13 cellular contexts compared by ENCODE assay signal in genomic region chr1:91693542-91693941, GRCh38.
DNase-seq lines count a peak whose midpoint lies in the region; ATAC-seq and TF ChIP-seq lines count a peak whose summit lies in the region.
"Had no signal": no experiment of that assay in that cellular context is flagged by ENCODE, and none has a peak within 500 bp of the region (broad histone marks: within the 10 kb centered on the region; RNA-seq: fewer than 3 reads in every experiment).

No MANE protein-coding gene starts in this region.

- intact Hi-C loops in breast epithelium (cut with DNase I; ENCODE audit: low total_unique reads) = no loop called here
- intact Hi-C loops in MCF 10A (cut with micrococcal nuclease) = no loop called here
- intact Hi-C loops in left ventricle myocardium inferior (cut with micrococcal nuclease) = no loop called here
- intact Hi-C loops in posterior cingulate gyrus (cut with DNase I) = no loop called here
- intact Hi-C loops in aorta (cut with DNase I) = loop anchor here in 1 of 2 donors (5.0 kb wide), 2 partner anchors 89 to 194 kb away; partner anchors contain the start of gene TGFBR3
- intact Hi-C loops in CD14-positive monocyte (cut with micrococcal nuclease) = no loop called here

- peak; percentile 74 for ATAC-seq in aorta (ENCODE audit: low FRiP score)
- ATAC-seq in T-cell (replicated peaks in 1 of 4) = no peak

- H3K27ac ChIP-seq in breast epithelium (peak overlapping the region; percentile 8 to 39), left ventricle myocardium inferior (replicated peaks) (peak overlapping the region; percentile 82), aorta (ENCODE audit: low read depth in 1 of 2, low read length in 2 of 2) (peak overlapping the region in 1 of 2 donors; percentile 13)
- H3K27ac ChIP-seq: prostate gland, thyroid gland had no signal

- H3K27me3 ChIP-seq in breast epithelium (no peaks in the 10 kb centered on the region), left ventricle myocardium inferior (ENCODE audit: low read depth) (no peaks in the 10 kb centered on the region), aorta (ENCODE audit: control insufficient read depth in 1 of 2, insufficient read depth in 2 of 2, low read length in 1 of 2) (no peaks in the 10 kb centered on the region)
- H3K27me3 ChIP-seq: Peyer's patch, thyroid gland had no signal

- H3K27ac Mint-ChIP-seq in MCF 10A (ENCODE audit: low read depth, unreplicated experiment) (no peak overlapping the region), CD14-positive monocyte (no peak overlapping the region), T-cell (no peak overlapping the region)

- CTCF ChIA-PET in MCF 10A (lab: Yijun Ruan, JAX) = interaction anchor here (0.6 to 1.0 kb wide), 2 partner anchors 181 to 638 kb away, joined by 3 to 6 read pairs; no protein-coding TSS in a partner anchor
- CTCF ChIA-PET in T-cell (lab: Charles Lee) = no interaction called here

- POLR2A ChIA-PET in MCF 10A (lab: Yijun Ruan, JAX) = interaction anchor here (0.8 kb wide), 1 partner anchor 31 kb away, joined by 3 read pairs; no protein-coding TSS in a partner anchor
- POLR2A ChIA-PET in T-cell (lab: Charles Lee) = no interaction called here

- H3K4me3 Mint-ChIP-seq in MCF 10A (ENCODE audit: unreplicated experiment) = no peak overlapping the region
- no peak overlapping the region for H3K4me3 Mint-ChIP-seq in CD14-positive monocyte
- H3K4me3 Mint-ChIP-seq in T-cell = no peak overlapping the region

- no peak overlapping the region for H3K4me3 ChIP-seq in breast epithelium
- no peak overlapping the region for H3K4me3 ChIP-seq in left ventricle myocardium inferior
- H3K4me3 ChIP-seq in aorta (ENCODE audit: low read length in 2 of 2) = no peak overlapping the region
- H3K4me3 ChIP-seq: Peyer's patch, prostate gland, thyroid gland had no signal

- H3K9me3 Mint-ChIP-seq in MCF 10A (ENCODE audit: unreplicated experiment) (no peaks in the 10 kb centered on the region), CD14-positive monocyte (peaks cover 0 to 3% (median 0%) of the 10 kb centered on the region in 7 donors), T-cell (no peaks in the 10 kb centered on the region)

- no peaks in the 10 kb centered on the region for H3K36me3 ChIP-seq in breast epithelium
- H3K36me3 ChIP-seq in left ventricle myocardium inferior = peaks cover 22% of the 10 kb centered on the region
- H3K36me3 ChIP-seq in aorta (ENCODE audit: control insufficient read depth in 1 of 2, insufficient read depth in 2 of 2, low read length in 1 of 2) = peaks cover 0 to 2% of the 10 kb centered on the region in 2 donors
- H3K36me3 ChIP-seq: prostate gland had no signal

- H3K9me3 ChIP-seq in breast epithelium (no peaks in the 10 kb centered on the region), left ventricle myocardium inferior (replicated peaks) (no peaks in the 10 kb centered on the region), aorta (ENCODE audit: control insufficient read depth, low read length) (no peaks in the 10 kb centered on the region)
- H3K9me3 ChIP-seq: Peyer's patch, prostate gland, thyroid gland had no signal

- H3K4me1 ChIP-seq in breast epithelium (no peaks in the 10 kb centered on the region), left ventricle myocardium inferior (peaks cover 65% of the 10 kb centered on the region), aorta (ENCODE audit: control insufficient read depth in 1 of 2, insufficient read depth in 2 of 2, low read length in 2 of 2) (peaks cover 6 to 10% of the 10 kb centered on the region in 2 donors)
- H3K4me1 ChIP-seq: prostate gland had no signal

- 6 to 7% methylated on average over 2 of the region's 2 CpGs for WGBS in aorta, 2 donors

- no peak for TF ChIP-seq POLR2A in breast epithelium (IDR thresholded peaks at IDR 0.05)

- no peak for DNase-seq in breast epithelium (ENCODE audit: low spot score in 2 of 2)
- DNase-seq in MCF 10A (ENCODE audit: unreplicated experiment) = no peak
- DNase-seq in left ventricle myocardium inferior = peak; percentile 61
- DNase-seq in posterior cingulate gyrus = peak in 7 of 10 donors; percentile 10 to 78 (median 15)
- DNase-seq in aorta = peak in 1 of 2 donors; percentile 74
- DNase-seq in activated gamma-delta T cell treated with Interleukin-2 at 50 U/mL for 16 hours = no peak
- no peak for DNase-seq in CD14-positive monocyte (ENCODE audit: low spot score)
- DNase-seq in T-cell = no peak
- DNase-seq: activated naive CD4-positive, alpha-beta T cell treated with anti-CD3 and anti-CD28 coated beads, Interleukin-2, amount 50 U/mL, for 16 hours; Peyer's patch; T1000 had no signal

- TF ChIP-seq CTCF in breast epithelium (IDR thresholded peaks at IDR 0.05) (no peak), MCF 10A (IDR thresholded peaks at IDR 0.05; ENCODE audit: unreplicated experiment) (no peak), left ventricle myocardium inferior (IDR thresholded peaks at IDR 0.05; ENCODE audit: borderline replicate concordance) (no peak), CD14-positive monocyte (IDR thresholded peaks at IDR 0.05) (no peak)

- no peaks in the 10 kb centered on the region for H3K27me3 Mint-ChIP-seq in MCF 10A (ENCODE audit: insufficient read depth, unreplicated experiment)
- H3K27me3 Mint-ChIP-seq in CD14-positive monocyte (ENCODE audit: low read depth in 3 of 3) = peaks cover 0 to 7% (median 2%) of the 10 kb centered on the region in 3 donors
- H3K27me3 Mint-ChIP-seq in T-cell = no peaks in the 10 kb centered on the region

- BruUV-seq in MCF 10A (replicated peaks; lab: Mats Ljungman, UMichigan) = no TSS peak

- peaks cover 71% of the 10 kb centered on the region for H3K36me3 Mint-ChIP-seq in MCF 10A (ENCODE audit: insufficient read depth, unreplicated experiment)
- no peaks in the 10 kb centered on the region for H3K36me3 Mint-ChIP-seq in CD14-positive monocyte
- peaks cover 68% of the 10 kb centered on the region for H3K36me3 Mint-ChIP-seq in T-cell

- H3K4me1 Mint-ChIP-seq in MCF 10A (ENCODE audit: insufficient read depth, unreplicated experiment) = peaks cover 14% of the 10 kb centered on the region
- H3K4me1 Mint-ChIP-seq in CD14-positive monocyte = peaks cover 19% of the 10 kb centered on the region
- H3K4me1 Mint-ChIP-seq in T-cell = peaks cover 18 to 31% (median 26%) of the 10 kb centered on the region in 3 donors

Comparison
In these comparisons a context has a peak if more than half of its experiments do, and no peak if none do; other contexts are left out.
1. DNase-seq: peak in left ventricle myocardium inferior (single experiment) and posterior cingulate gyrus (7 of 10); none in breast epithelium (0 of 2), MCF 10A (single experiment), activated gamma-delta T cell treated with Interleukin-2 at 50 U/mL for 16 hours (single experiment), CD14-positive monocyte (single experiment) and T-cell (0 of 34).